Comparison of ENCODE assay signal across 8 cellular contexts in the genomic region with DNA sequence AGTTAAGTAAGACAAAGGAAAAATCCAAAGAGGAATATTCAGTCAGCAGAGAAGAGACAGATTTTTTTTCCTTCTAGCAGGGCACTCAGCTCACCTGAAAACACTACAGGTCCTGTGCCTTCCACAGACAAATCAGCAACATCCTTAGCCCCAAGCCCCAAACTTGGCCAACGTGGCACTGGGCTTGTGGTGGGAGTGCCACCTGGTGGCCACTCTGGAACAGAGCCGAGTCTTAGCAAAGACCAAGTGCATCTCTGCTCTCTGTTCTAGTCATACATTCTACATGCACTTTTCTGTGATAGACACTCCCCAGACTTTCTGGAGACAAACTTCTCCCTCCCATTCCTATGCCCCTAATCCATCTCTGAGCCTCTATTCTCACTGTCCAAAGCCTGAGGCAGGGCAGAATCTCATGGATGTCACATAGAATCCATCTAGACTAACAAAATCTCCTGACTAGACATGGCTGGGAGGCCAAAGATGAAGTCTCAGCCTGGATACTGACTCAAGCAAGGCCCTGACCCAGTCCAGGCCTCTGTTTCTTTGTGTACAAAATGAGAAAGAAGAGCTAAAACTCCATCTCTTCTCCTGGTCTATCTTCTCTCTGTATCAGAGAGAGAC. TPM values are rescaled to one million over a fixed set of nuclear protein-coding genes. Genes with fewer than 3 reads are reported as not detected.
DNase-seq lines count a peak whose midpoint lies in the region; ATAC-seq and TF ChIP-seq lines count a peak whose summit lies in the region.

No MANE protein-coding gene starts in this region.

- no peaks in the 10 kb centered on the region for H3K27me3 ChIP-seq in gastrocnemius medialis

- H3K4me1 ChIP-seq in gastrocnemius medialis = peaks cover 12 to 23% of the 10 kb centered on the region in 2 donors

- H3K4me3 ChIP-seq in gastrocnemius medialis = no peak overlapping the region

- H3K36me3 ChIP-seq in gastrocnemius medialis = no peaks in the 10 kb centered on the region

- H3K27ac ChIP-seq in gastrocnemius medialis = no peak overlapping the region

- no peak for TF ChIP-seq POLR2A in gastrocnemius medialis (IDR thresholded peaks at IDR 0.05)

- intact Hi-C loops in left ventricle myocardium superior (cut with micrococcal nuclease) = loop anchor here (5.0 kb wide), 1 partner anchor 57 kb away; no protein-coding TSS in a partner anchor
- intact Hi-C loops in gastrocnemius medialis (cut with DNase I; ENCODE audit: low total_unique reads) = loop anchor here (1.0 to 5.0 kb wide), 3 partner anchors 48 to 64 kb away; no protein-coding TSS in a partner anchor

- peak; percentile 57 for ATAC-seq in left ventricle myocardium superior
- peak; percentile 40 to 73 for ATAC-seq in gastrocnemius medialis
- ATAC-seq in HG02571 (IDR thresholded peaks at IDR 0.05; ENCODE audit: unreplicated experiment) = no peak

- no peaks in the 10 kb centered on the region for H3K9me3 ChIP-seq in gastrocnemius medialis

- DNase-seq in AG08395 (ENCODE audit: low spot score) = peak; percentile 85
- peak; percentile 89 for DNase-seq in GM19240 (ENCODE audit: insufficient read length, low spot score)
- peak; percentile 42 for DNase-seq in NCI-H146 (lab: John Stamatoyannopoulos, UW)
- peak; percentile 42 for DNase-seq in T1000 (lab: John Stamatoyannopoulos, UW)
- DNase-seq in amniotic epithelial cell (ENCODE audit: low read depth) = peak; percentile 62
- peak; percentile 82 for DNase-seq in left ventricle myocardium superior
- peak; percentile 41 to 64 for DNase-seq in gastrocnemius medialis

- peak; percentile 76 to 91 (median 84) for TF ChIP-seq CTCF in gastrocnemius medialis (IDR thresholded peaks at IDR 0.05 in 4 of 5, conservative IDR thresholded peaks at IDR 0.05 in 1 of 5)

- in situ Hi-C loops in gastrocnemius medialis (cut with MboI; ENCODE audit: low sequenced_read_pairs in 4 of 4) = loop anchor here in 3 of 4 donors (5.0 kb wide), 3 partner anchors 52 to 62 kb away; no protein-coding TSS in a partner anchor

RNA-seq across cellular contexts. Expression of gene SEMA7A, which starts 5.0 kb away (rescaled TPM):
- total RNA-seq in left ventricle myocardium superior (1.3 TPM), gastrocnemius medialis (1 to 10 TPM in 3 of 4 donors, under 1 TPM in 1; 0.51 to 2.7 (median 2.4) TPM)

RNA-seq across cellular contexts. Expression of gene UBL7, which starts 22.2 kb away (rescaled TPM):
- 55.1 TPM for total RNA-seq in left ventricle myocardium superior
- 100 to 1,000 TPM in 1 of 4 donors, 10 to 100 TPM in 3; 66.4 to 139 (median 83.2) TPM for total RNA-seq in gastrocnemius medialis
